Comparison of ENCODE assay signal across 8 cellular contexts in genomic region chr11:68121067-68121899, GRCh38. TPM values are rescaled to one million over a fixed set of nuclear protein-coding genes. Genes with fewer than 3 reads are reported as not detected.
A peak's percentile ranks its signal among the peaks of the same experiment; 100 is the strongest.
DNase-seq lines count a peak whose midpoint lies in the region; ATAC-seq and TF ChIP-seq lines count a peak whose summit lies in the region.

TSS of gene CHKA (minus strand) at chr11:68121388. CDS start at chr11:68121177, 211 bp downstream.

- intact Hi-C loops in activated CD4-positive, alpha-beta T cell treated with anti-CD3 and anti-CD28 coated beads for 36 hours (cut with DNase I, micrococcal nuclease): loop anchor here (1.0 to 10.0 kb wide), 11 partner anchors 21 to 721 kb away; partner anchors contain the start of genes CDK2AP2 (in 1 of the 2), CPT1A (in 1 of the 2), NDUFS8 (in 1 of the 2) and PPP1CA (in 1 of the 2)

- H3K4me3 Mint-ChIP-seq in activated CD4-positive, alpha-beta T cell treated with anti-CD3 and anti-CD28 coated beads for 36 hours: peak within 1 kb of the TSS; percentile 71
- peak within 1 kb of the TSS; percentile 83 for H3K4me3 Mint-ChIP-seq in chondrocyte (ENCODE audit: unreplicated experiment)

- no peaks in the 10 kb centered on the region for H3K9me3 Mint-ChIP-seq in activated CD4-positive, alpha-beta T cell treated with anti-CD3 and anti-CD28 coated beads for 36 hours (ENCODE audit: low read depth)
- H3K9me3 Mint-ChIP-seq in chondrocyte (ENCODE audit: low read depth): no peaks in the 10 kb centered on the region

- CTCF ChIA-PET in activated CD4-positive, alpha-beta T cell treated with anti-CD3 and anti-CD28 coated beads for 36 hours (lab: Charles Lee): no interaction called here

- peak within 1 kb of the TSS; percentile 68 for H3K27ac Mint-ChIP-seq in activated CD4-positive, alpha-beta T cell treated with anti-CD3 and anti-CD28 coated beads for 36 hours
- peak within 1 kb of the TSS; percentile 97 for H3K27ac Mint-ChIP-seq in chondrocyte (ENCODE audit: unreplicated experiment)

- no peaks in the 10 kb centered on the region for H3K36me3 Mint-ChIP-seq in activated CD4-positive, alpha-beta T cell treated with anti-CD3 and anti-CD28 coated beads for 36 hours (ENCODE audit: low read depth)
- H3K36me3 Mint-ChIP-seq in chondrocyte (ENCODE audit: low read depth): no peaks in the 10 kb centered on the region

- peak; percentile 74 for ATAC-seq in GM19043 (IDR thresholded peaks at IDR 0.05; ENCODE audit: low read depth, unreplicated experiment)
- peak; percentile 81 for ATAC-seq in HG03342 (IDR thresholded peaks at IDR 0.05; ENCODE audit: unreplicated experiment)
- peak; percentile 97 for ATAC-seq in activated CD4-positive, alpha-beta T cell treated with anti-CD3 and anti-CD28 coated beads for 36 hours

- POLR2A ChIA-PET in activated CD4-positive, alpha-beta T cell treated with anti-CD3 and anti-CD28 coated beads for 36 hours (lab: Charles Lee): no interaction called here

- H3K4me1 Mint-ChIP-seq in activated CD4-positive, alpha-beta T cell treated with anti-CD3 and anti-CD28 coated beads for 36 hours: peaks cover 7% of the 10 kb centered on the region
- peaks cover 52% of the 10 kb centered on the region for H3K4me1 Mint-ChIP-seq in chondrocyte (ENCODE audit: low read depth)

- no peaks in the 10 kb centered on the region for H3K27me3 Mint-ChIP-seq in activated CD4-positive, alpha-beta T cell treated with anti-CD3 and anti-CD28 coated beads for 36 hours
- H3K27me3 Mint-ChIP-seq in chondrocyte (ENCODE audit: low read depth): no peaks in the 10 kb centered on the region

- TF ChIP-seq CTCF in chondrocyte (IDR thresholded peaks at IDR 0.05): peak; percentile 9

- DNase-seq in Ammon's horn (ENCODE audit: low spot score): peak; percentile 98
- DNase-seq in NCI-H446 treated with DMSO at 0.1 percent for 48 hours (lab: John Stamatoyannopoulos, UW): peak; percentile 83
- DNase-seq in activated CD4-positive, alpha-beta T cell treated with anti-CD3 and anti-CD28 coated beads for 36 hours: peak; percentile 94
- DNase-seq in chondrocyte (ENCODE audit: low spot score): no peak
- DNase-seq in kidney glomerular epithelial cell (lab: John Stamatoyannopoulos, UW): peak; percentile 86
- DNase-seq in stimulated activated CD4-positive, alpha-beta T cell treated with anti-CD3 and anti-CD28 coated beads, Interleukin-15, amount 100 ng/mL, for 48 hours (ENCODE audit: low read depth in 2 of 2): peak; percentile 74 to 82

RNA-seq across cellular contexts. Expression of gene CHKA, which starts in this region (rescaled TPM):
- total RNA-seq in activated CD4-positive, alpha-beta T cell treated with anti-CD3 and anti-CD28 coated beads for 36 hours: 1 to 10 TPM; 5.5 to 7.5 TPM
- 17.7 to 21.8 TPM (median 21.0 TPM) in 3 replicates for total RNA-seq in chondrocyte
